In genomic region chr19:2186071-2186846, GRCh38 we compare ENCODE assay signal across 11 cellular contexts. TPM values are rescaled to one million over a fixed set of nuclear protein-coding genes. Genes with fewer than 3 reads are reported as not detected.
DNase-seq lines count a peak whose midpoint lies in the region; ATAC-seq, FAIRE-seq and TF ChIP-seq lines count a peak whose summit lies in the region.
"Had no signal": no experiment of that assay in that cellular context is flagged by ENCODE, and none has a peak within 500 bp of the region (broad histone marks: within the 10 kb centered on the region; RNA-seq: fewer than 3 reads in every experiment).

No MANE protein-coding gene starts in this region.

- H3K4me3 ChIP-seq in HUES64 (ENCODE audit: low read length), result no peak overlapping the region
- H3K4me3 ChIP-seq in lung, result no peak overlapping the region

- H3K9me3 ChIP-seq in HUES64 (ENCODE audit: insufficient read depth, low read depth, low read length) (no peaks in the 10 kb centered on the region), lung (ENCODE audit: control insufficient read depth in 2 of 2, insufficient read depth in 1 of 2, low read length in 1 of 2) (no peaks in the 10 kb centered on the region)

- H3K9ac ChIP-seq in HUES64 (ENCODE audit: low read depth, low read length), result no peak overlapping the region

- H3K4me1 ChIP-seq in HUES64 (ENCODE audit: insufficient read depth, low read length) (no peaks in the 10 kb centered on the region), lung (ENCODE audit: control insufficient read depth in 2 of 2, insufficient read depth in 2 of 2, low read length in 2 of 2) (peaks cover 5 to 33% of the 10 kb centered on the region in 2 donors)

- no peak for TF ChIP-seq CTCF in lung (IDR thresholded peaks at IDR 0.05; ENCODE audit: control extremely low read depth, extremely low read depth)

- 0 out of 2 replicates have a peak overlapping the region, but pooled peaks have one; percentile 21 for H3K27ac ChIP-seq in HUES64 (ENCODE audit: low read depth, low read length)
- peak overlapping the region; percentile 66 to 80 for H3K27ac ChIP-seq in lung (ENCODE audit: low read depth in 1 of 2, low read length in 1 of 2)

- H3K36me3 ChIP-seq in HUES64 (ENCODE audit: insufficient read depth, low read length), result peaks cover 32% of the 10 kb centered on the region
- peaks cover 0 to 41% of the 10 kb centered on the region in 2 donors for H3K36me3 ChIP-seq in lung (ENCODE audit: control insufficient read depth in 2 of 2, insufficient read depth in 2 of 2, low read length in 2 of 2)

- ATAC-seq in lung (ENCODE audit: insufficient read depth, low FRiP score) (peak; percentile 73), HG03135 (IDR thresholded peaks at IDR 0.05; ENCODE audit: unreplicated experiment) (no peak)

- DNase-seq in lung (ENCODE audit: low spot score) (peak; percentile 79), stromal cell of bone marrow (ENCODE audit: low read depth) (peak; percentile 97), SW 1271 (lab: John Stamatoyannopoulos, UW) (no peak)
- DNase-seq in stimulated activated CD4-positive, alpha-beta T cell treated with anti-CD3 and anti-CD28 coated beads, Interleukin-4, amount 100 ng/mL, for 1 hour, result no peak
- no peak for DNase-seq in activated naive CD4-positive, alpha-beta T cell treated with anti-CD3 and anti-CD28 coated beads, Interleukin-2, amount 50 U/mL, for 16 hours
- DNase-seq: NCI-H1092 treated with DMSO at 0.1 percent for 48 hours had no signal

- no peaks in the 10 kb centered on the region for H3K27me3 ChIP-seq in HUES64 (ENCODE audit: insufficient read depth, low read length)
- no peaks in the 10 kb centered on the region for H3K27me3 ChIP-seq in lung (ENCODE audit: control insufficient read depth, insufficient read depth)

- whole genome bisulfite sequencing in HUES64, result 84% methylated on average over 28 of the region's 28 CpGs
- WGBS in lung, 2 donors, result 41 to 73% methylated on average over 28 of the region's 28 CpGs

- FAIRE-seq in endometrium (lab: Jason Lieb, UNC), result peak; percentile 94
- FAIRE-seq: colon, TTC549 had no signal

RNA-seq across cellular contexts. Expression of gene DOT1L, which starts 22.5 kb away (rescaled TPM):
- 26.7 TPM for polyA plus RNA-seq in HUES64 (2013, experiment 1 of 2)
- polyA plus RNA-seq in HUES64 (2013, experiment 2 of 2), result 30.1 TPM
- 10 to 100 TPM; 20.4 to 46.4 TPM for total RNA-seq in lung
- polyA plus RNA-seq in lung, result 10 to 100 TPM; 13.0 to 19.2 TPM

RNA-seq across cellular contexts. Expression of gene AP3D1, which starts 34.9 kb away (rescaled TPM):
- polyA plus RNA-seq in HUES64 (2013, experiment 1 of 2), result 105 TPM
- 103 TPM for polyA plus RNA-seq in HUES64 (2013, experiment 2 of 2)
- total RNA-seq in lung, result 100 to 1,000 TPM in 1 of 2 donors, 10 to 100 TPM in 1; 69.9 to 144 TPM
- 100 to 1,000 TPM in 1 of 2 donors, 10 to 100 TPM in 1; 55.3 to 101 TPM for polyA plus RNA-seq in lung

RNA-seq across cellular contexts. Expression of gene PLEKHJ1, which starts 49.9 kb away (rescaled TPM):
- polyA plus RNA-seq in HUES64 (2013, experiment 1 of 2), result 93.8 TPM
- polyA plus RNA-seq in HUES64 (2013, experiment 2 of 2), result 88.1 TPM
- 10 to 100 TPM; 64.4 to 64.6 TPM for total RNA-seq in lung
- 10 to 100 TPM; 70.1 to 76.4 TPM for polyA plus RNA-seq in lung

RNA-seq across cellular contexts. Expression of gene SF3A2, which starts 50.4 kb away (rescaled TPM):
- 108 TPM for polyA plus RNA-seq in HUES64 (2013, experiment 1 of 2)
- polyA plus RNA-seq in HUES64 (2013, experiment 2 of 2), result 122 TPM
- 100 to 1,000 TPM in 1 of 2 donors, 10 to 100 TPM in 1; 67.5 to 113 TPM for total RNA-seq in lung
- 10 to 100 TPM; 37.2 to 58.5 TPM for polyA plus RNA-seq in lung

Comparison
In these comparisons a context has a peak if more than half of its experiments do, and no peak if none do; other contexts are left out.
1. DNase-seq: peak in lung (single experiment) and stromal cell of bone marrow (single experiment); none in stimulated activated CD4-positive, alpha-beta T cell treated with anti-CD3 and anti-CD28 coated beads, Interleukin-4, amount 100 ng/mL, for 1 hour (single experiment), SW 1271 (0 of 2) and activated naive CD4-positive, alpha-beta T cell treated with anti-CD3 and anti-CD28 coated beads, Interleukin-2, amount 50 U/mL, for 16 hours (single experiment).